Comparison of ENCODE assay signal across 8 cellular contexts in the genomic region with DNA sequence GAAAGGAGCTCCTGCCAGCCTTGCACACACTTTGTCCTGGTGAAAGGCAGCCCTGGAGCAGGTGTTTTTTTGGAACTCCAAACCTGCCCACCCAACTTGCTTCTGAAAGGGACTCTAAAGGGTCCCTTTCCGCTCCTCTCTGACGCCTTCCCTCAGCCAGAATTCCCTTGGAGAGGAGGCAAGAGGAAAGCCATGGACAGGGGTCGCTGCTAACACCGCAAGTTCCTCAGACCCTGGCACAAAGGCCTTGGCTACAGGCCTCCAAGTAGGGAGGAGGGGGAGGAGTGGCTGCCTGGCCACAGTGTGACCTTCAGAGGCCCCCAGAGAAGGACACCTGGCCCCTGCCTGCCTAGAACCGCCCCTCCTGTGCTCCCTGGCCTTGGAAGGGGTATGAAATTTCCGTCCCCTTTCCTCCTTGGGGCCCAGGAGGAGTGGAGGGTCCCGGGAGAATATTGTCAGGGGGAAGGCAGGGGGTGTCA.
A peak's percentile ranks its signal among the peaks of the same experiment; 100 is the strongest.
DNase-seq lines count a peak whose midpoint lies in the region; ATAC-seq and TF ChIP-seq lines count a peak whose summit lies in the region.

No MANE protein-coding gene starts in this region.

- no peak for DNase-seq in AG04449 (ENCODE audit: low read depth, low spot score)
- peak; percentile 12 for DNase-seq in HS-27A (ENCODE audit: low read depth)
- DNase-seq in activated naive CD8-positive, alpha-beta T cell treated with anti-CD3 and anti-CD28 coated beads, Interleukin-2, amount 50 U/mL, for 24 hours, result no peak
- DNase-seq in NCI-H446 treated with DMSO at 0.1 percent for 48 hours (lab: John Stamatoyannopoulos, UW), result no peak

- TF ChIP-seq CTCF in AG04449 (IDR thresholded peaks at IDR 0.05; ENCODE audit: insufficient read depth, low read length, missing control alignments), result no peak

- H3K27ac Mint-ChIP-seq in activated naive CD8-positive, alpha-beta T cell treated with anti-CD3 and anti-CD28 coated beads, Interleukin-2, amount 50 U/mL, for 24 hours, result peak overlapping the region; percentile 96

- CTCF ChIA-PET in AG04449 (lab: Yijun Ruan, JAX), result interaction anchor here (1.2 to 7.1 kb wide), 18 partner anchors 9 to 306 kb away, joined by 3 to 77 read pairs (median 10); no protein-coding TSS in a partner anchor

- H3K36me3 Mint-ChIP-seq in activated naive CD8-positive, alpha-beta T cell treated with anti-CD3 and anti-CD28 coated beads, Interleukin-2, amount 50 U/mL, for 24 hours (ENCODE audit: low read depth), result peaks cover 25% of the 10 kb centered on the region

- H3K27ac ChIP-seq in skin epidermis, result peak overlapping the region in 12 of 21 experiments; percentile 72 to 96 (median 91)

- ATAC-seq in activated naive CD8-positive, alpha-beta T cell treated with anti-CD3 and anti-CD28 coated beads, Interleukin-2, amount 50 U/mL, for 24 hours, result no peak
- no peak for ATAC-seq in HG03521 (IDR thresholded peaks at IDR 0.05; ENCODE audit: unreplicated experiment)
- no peak for ATAC-seq in HG03159 (IDR thresholded peaks at IDR 0.05; ENCODE audit: unreplicated experiment)

- H3K4me3 ChIP-seq in AG04449 (ENCODE audit: low read depth, low read length), result peak overlapping the region; percentile 98
- H3K4me3 ChIP-seq in iPS-11a (ENCODE audit: low read depth, low read length), result peak overlapping the region; percentile 88
- peak overlapping the region; percentile 55 to 88 (median 61) for H3K4me3 ChIP-seq in skin epidermis

- POLR2A ChIA-PET in AG04449 (lab: Yijun Ruan, JAX), result interaction anchor here (0.5 to 1.0 kb wide), 4 partner anchors 9 to 292 kb away, joined by 3 to 4 read pairs (median 3); no protein-coding TSS in a partner anchor

- H3K4me3 Mint-ChIP-seq in activated naive CD8-positive, alpha-beta T cell treated with anti-CD3 and anti-CD28 coated beads, Interleukin-2, amount 50 U/mL, for 24 hours, result peak overlapping the region; percentile 94

- H3K4me1 Mint-ChIP-seq in activated naive CD8-positive, alpha-beta T cell treated with anti-CD3 and anti-CD28 coated beads, Interleukin-2, amount 50 U/mL, for 24 hours, result peaks cover 52% of the 10 kb centered on the region

- peaks cover 5% of the 10 kb centered on the region for H3K27me3 Mint-ChIP-seq in activated naive CD8-positive, alpha-beta T cell treated with anti-CD3 and anti-CD28 coated beads, Interleukin-2, amount 50 U/mL, for 24 hours

- no peaks in the 10 kb centered on the region for H3K9me3 Mint-ChIP-seq in activated naive CD8-positive, alpha-beta T cell treated with anti-CD3 and anti-CD28 coated beads, Interleukin-2, amount 50 U/mL, for 24 hours
